In genomic region chr17:64019486-64020067, GRCh38 we compare ENCODE assay signal across 11 cellular contexts. TPM values are rescaled to one million over a fixed set of nuclear protein-coding genes. Genes with fewer than 3 reads are reported as not detected.
DNase-seq lines count a peak whose midpoint lies in the region; ATAC-seq and TF ChIP-seq lines count a peak whose summit lies in the region.
"Had no signal": no experiment of that assay in that cellular context is flagged by ENCODE, and none has a peak within 500 bp of the region (broad histone marks: within the 10 kb centered on the region; RNA-seq: fewer than 3 reads in every experiment).

No MANE protein-coding gene starts in this region.

- H3K4me1 Mint-ChIP-seq in stimulated activated naive CD8-positive, alpha-beta T cell treated with anti-CD3 and anti-CD28 coated beads, Interleukin-15, amount 100 ng/mL, for 72 hours, result peaks cover 76% of the 10 kb centered on the region

- H3K27ac ChIP-seq in KOPT-K1 (ENCODE audit: low read depth, low read length, poor library complexity, severe bottlenecking), result peak overlapping the region; percentile 95

- H3K27ac Mint-ChIP-seq in stimulated activated naive CD8-positive, alpha-beta T cell treated with anti-CD3 and anti-CD28 coated beads, Interleukin-15, amount 100 ng/mL, for 72 hours, result peak overlapping the region; percentile 94 to 98

- no peaks in the 10 kb centered on the region for H3K9me3 Mint-ChIP-seq in stimulated activated naive CD8-positive, alpha-beta T cell treated with anti-CD3 and anti-CD28 coated beads, Interleukin-15, amount 100 ng/mL, for 72 hours

- no peaks in the 10 kb centered on the region for H3K9me3 ChIP-seq in KOPT-K1 (ENCODE audit: insufficient read depth, low read length, poor library complexity, severe bottlenecking)

- no peak for DNase-seq in activated CD4-positive, CD25-positive, alpha-beta regulatory T cell treated with anti-CD3 and anti-CD28 coated beads, Interleukin-2, amount 50 U/mL, for 72 hours
- DNase-seq in epithelial cell of proximal tubule (ENCODE audit: low read depth) (no peak), G401 (ENCODE audit: low spot score) (no peak), NCI-H2171 (lab: John Stamatoyannopoulos, UW) (no peak)
- DNase-seq in stimulated activated naive CD8-positive, alpha-beta T cell treated with anti-CD3 and anti-CD28 coated beads, Interleukin-15, amount 100 ng/mL, for 72 hours, result no peak
- DNase-seq in activated effector memory CD4-positive, alpha-beta T cell treated with Interleukin-2 at 50 U/mL for 16 hours, result no peak
- DNase-seq: 8988T had no signal

- peak overlapping the region; percentile 55 for H3K4me3 ChIP-seq in epithelial cell of proximal tubule (ENCODE audit: low read depth, low read length)

- H3K27me3 Mint-ChIP-seq in stimulated activated naive CD8-positive, alpha-beta T cell treated with anti-CD3 and anti-CD28 coated beads, Interleukin-15, amount 100 ng/mL, for 72 hours, result no peaks in the 10 kb centered on the region

- in situ Hi-C loops in G401 (cut with HindIII; ENCODE audit: low sequenced_read_pairs), result no loop called here

- ATAC-seq in activated CD4-positive, CD25-positive, alpha-beta regulatory T cell treated with anti-CD3 and anti-CD28 coated beads, Interleukin-2, amount 50 U/mL, for 24 hours, result peak; percentile 12 to 13
- ATAC-seq in stimulated activated naive CD8-positive, alpha-beta T cell treated with anti-CD3 and anti-CD28 coated beads, Interleukin-15, amount 100 ng/mL, for 72 hours, result peak; percentile 44
- ATAC-seq: HCT116 had no signal

- TF ChIP-seq CTCF in epithelial cell of proximal tubule (conservative IDR thresholded peaks at IDR 0.05; ENCODE audit: low read depth, low read length), result no peak

- peak overlapping the region; percentile 94 to 95 for H3K4me3 Mint-ChIP-seq in stimulated activated naive CD8-positive, alpha-beta T cell treated with anti-CD3 and anti-CD28 coated beads, Interleukin-15, amount 100 ng/mL, for 72 hours

- no peaks in the 10 kb centered on the region for H3K36me3 ChIP-seq in KOPT-K1 (ENCODE audit: insufficient read depth, low read length)

RNA-seq across cellular contexts. Expression of gene ICAM2, which starts 0.9 kb away (rescaled TPM):
- 18.4 and 19.9 TPM in 2 replicates for total RNA-seq in epithelial cell of proximal tubule
- not detected in 2 replicates for total RNA-seq in G401 (2014; rRNA removed; shearing (Covaris generic))

RNA-seq across cellular contexts. Expression of gene PRR29, which starts 21.4 kb away (rescaled TPM):
- 0.14 and 0.17 TPM in 2 replicates for total RNA-seq in epithelial cell of proximal tubule
- 1.1 and 3.1 TPM in 2 replicates for total RNA-seq in G401 (2014; rRNA removed; shearing (Covaris generic))
- total RNA-seq: bronchial epithelial cell had no signal

RNA-seq across cellular contexts. Expression of gene SCN4A, which starts 46.9 kb away (rescaled TPM):
- total RNA-seq in epithelial cell of proximal tubule, result under 0.01 TPM in 1 of 2 replicates, not detected in the other
- not detected in 2 replicates for total RNA-seq in G401 (2014; rRNA removed; shearing (Covaris generic))

Comparison
In these comparisons a context has a peak if more than half of its experiments do, and no peak if none do; other contexts are left out.
1. RNA of gene ICAM2, which starts 0.9 kb away (total RNA-seq): 18.4 to 19.9 TPM in epithelial cell of proximal tubule; not detected in G401; every median in the first group is over 10 times any median in the second.